20 cellular contexts compared by ENCODE assay signal in genomic region chr2:191660575-191660974, GRCh38.
"Had no signal": no experiment of that assay in that cellular context is flagged by ENCODE, and none has a peak within 500 bp of the region (broad histone marks: within the 10 kb centered on the region; RNA-seq: fewer than 3 reads in every experiment).

No MANE protein-coding gene starts in this region.

- ATAC-seq: heart left ventricle; left lung; naive thymus-derived CD4-positive, alpha-beta T cell; right cardiac atrium; stimulated activated effector memory CD8-positive, alpha-beta T cell treated with anti-CD3 and anti-CD28 coated beads, Interleukin-12 subunit alpha, Interleukin-12 subunit beta, amount 100 ng/mL, for 72 hours; stimulated activated naive CD8-positive, alpha-beta T cell treated with anti-CD3 and anti-CD28 coated beads, Interleukin-15, Interleukin-2, amounts not matched to agents 100 U/mL and 50 U/mL, for 24 hours had no signal

- H2AFZ ChIP-seq: neural progenitor cell had no signal

- H3K9ac ChIP-seq: neural progenitor cell had no signal

- H3K27me3 Mint-ChIP-seq: naive thymus-derived CD4-positive, alpha-beta T cell had no signal

- H3K27me3 ChIP-seq: dorsolateral prefrontal cortex, heart left ventricle, left lung, neural progenitor cell, ovary, suprapubic skin, thyroid gland, upper lobe of left lung, uterus had no signal

- H3K4me3 Mint-ChIP-seq: naive thymus-derived CD4-positive, alpha-beta T cell; neural progenitor cell; stimulated activated effector memory CD8-positive, alpha-beta T cell treated with anti-CD3 and anti-CD28 coated beads, Interleukin-12 subunit alpha, Interleukin-12 subunit beta, amount 100 ng/mL, for 72 hours had no signal

- H3K27ac ChIP-seq: coronary artery, dorsolateral prefrontal cortex, heart left ventricle, left lung, neural progenitor cell, ovary, suprapubic skin, thyroid gland, upper lobe of left lung, uterus had no signal

- H3K36me3 ChIP-seq: heart left ventricle, left lung, neural progenitor cell, ovary, suprapubic skin, thyroid gland, upper lobe of left lung, uterus had no signal

- H3K4me1 Mint-ChIP-seq: neural progenitor cell had no signal

- H3K9me3 ChIP-seq: heart left ventricle, left lung, ovary, suprapubic skin, thyroid gland, upper lobe of left lung, uterus had no signal

- H3K4me2 ChIP-seq: neural progenitor cell had no signal

- H3K4me1 ChIP-seq: heart left ventricle, neural progenitor cell, thyroid gland, uterus had no signal

- H3K36me3 Mint-ChIP-seq: neural progenitor cell; stimulated activated effector memory CD8-positive, alpha-beta T cell treated with anti-CD3 and anti-CD28 coated beads, Interleukin-12 subunit alpha, Interleukin-12 subunit beta, amount 100 ng/mL, for 72 hours had no signal

- H3K9me3 Mint-ChIP-seq: neural progenitor cell had no signal

- H3K27ac Mint-ChIP-seq: naive thymus-derived CD4-positive, alpha-beta T cell; neural progenitor cell; stimulated activated effector memory CD8-positive, alpha-beta T cell treated with anti-CD3 and anti-CD28 coated beads, Interleukin-12 subunit alpha, Interleukin-12 subunit beta, amount 100 ng/mL, for 72 hours had no signal

- DNase-seq: dorsolateral prefrontal cortex; effector CD8-positive, alpha-beta T cell; heart left ventricle; hippocampal formation; left lung; naive thymus-derived CD4-positive, alpha-beta T cell; nucleus accumbens; ovary; right cardiac atrium; stimulated activated CD4-positive, alpha-beta T cell treated with anti-CD3 and anti-CD28 coated beads, Interleukin-4, amount 100 ng/mL, for 1 hour; stimulated activated CD8-positive, alpha-beta memory T cell treated with anti-CD3 and anti-CD28 coated beads, Interleukin-4, amount 100 ng/mL, for 48 hours; stimulated activated naive CD8-positive, alpha-beta T cell treated with anti-CD3 and anti-CD28 coated beads, Interleukin-15, Interleukin-2, amounts not matched to agents 100 U/mL and 50 U/mL, for 24 hours; thyroid gland; upper lobe of left lung; uterus had no signal

- H3K4me3 ChIP-seq: coronary artery, dorsolateral prefrontal cortex, heart left ventricle, left lung, lung, neural progenitor cell, ovary, suprapubic skin, thyroid gland, upper lobe of left lung, uterus had no signal
